1 cellular context compared by ENCODE assay signal in the genomic region with DNA sequence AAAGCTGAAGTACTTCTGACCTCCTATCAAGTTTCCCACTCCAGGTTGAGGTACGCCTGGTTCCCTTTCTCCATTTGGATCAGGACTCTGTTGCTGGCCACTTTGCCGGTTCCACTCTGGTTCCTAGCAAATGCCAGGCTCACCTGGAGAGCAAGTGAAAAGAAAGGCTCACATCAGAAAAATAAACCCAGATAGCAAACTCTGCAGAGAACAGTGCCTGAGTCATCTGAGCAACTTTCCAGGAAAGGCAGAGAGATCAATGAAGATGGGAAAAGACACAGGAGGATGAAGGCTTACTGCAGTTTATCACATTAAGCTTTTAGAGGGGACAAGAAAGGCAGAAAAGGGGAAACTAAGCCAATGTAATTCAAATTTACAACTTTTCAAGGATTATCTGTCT.
A peak's percentile ranks its signal among the peaks of the same experiment; 100 is the strongest.
TF ChIP-seq lines count a peak whose summit lies in the region.

No MANE protein-coding gene starts in this region.

TF ChIP-seq in HepG2, 621 proteins besides CTCF, POLR2A, EP300 and RAD21:
- TF ChIP-seq HMG20A (CRISPR knock-in tag; IDR thresholded peaks at IDR 0.05; ENCODE audit: borderline replicate concordance), result no peak
- no peak for TF ChIP-seq ZNF790 (CRISPR knock-in tag; IDR thresholded peaks at IDR 0.05; ENCODE audit: borderline replicate concordance)
- 0 out of 2 replicates have a peak, but pooled peaks have one; percentile 23 for TF ChIP-seq BCL6 (CRISPR knock-in tag; IDR thresholded peaks at IDR 0.05)
